8 cellular contexts compared by ENCODE assay signal in the genomic region with DNA sequence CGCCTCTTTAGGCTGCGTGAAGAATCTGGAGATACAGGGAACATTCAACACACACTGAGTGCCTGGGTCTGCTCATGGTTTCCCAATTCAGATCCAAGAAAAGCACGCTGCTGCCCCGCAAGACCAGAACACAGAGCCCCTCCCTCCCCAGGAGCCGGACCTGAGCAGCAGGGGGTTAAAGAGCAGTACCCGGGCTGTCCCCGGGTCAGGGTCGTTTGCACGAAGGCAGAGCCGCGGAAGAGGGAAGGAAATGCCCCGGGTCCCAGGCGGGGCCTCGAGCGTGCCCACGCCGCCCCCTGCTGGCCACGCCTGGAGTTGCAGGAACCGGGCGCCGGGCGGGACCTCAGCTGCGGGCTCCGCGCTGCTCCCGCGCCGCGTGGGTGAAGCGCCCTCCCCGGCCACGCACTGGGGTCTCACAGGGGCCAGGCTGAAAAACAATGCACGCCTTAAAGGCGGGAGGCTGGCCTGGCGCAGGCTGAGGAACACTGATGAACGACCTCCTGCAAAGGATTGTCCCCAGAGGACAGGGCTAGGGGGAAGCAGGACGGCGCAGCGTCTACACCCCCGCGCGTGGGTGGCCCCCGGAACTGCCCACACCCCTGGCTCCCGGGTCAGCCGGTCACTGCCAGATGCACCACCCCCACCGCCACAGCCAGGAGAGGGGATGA.
DNase-seq lines count a peak whose midpoint lies in the region; ATAC-seq and TF ChIP-seq lines count a peak whose summit lies in the region.

No MANE protein-coding gene starts in this region.

- peak; percentile 48 for DNase-seq in NCI-H2227 (lab: John Stamatoyannopoulos, UW; ENCODE audit: unreplicated experiment)
- DNase-seq in NCI-H2227 treated with DMSO at 0.1 percent for 48 hours (lab: John Stamatoyannopoulos, UW) = no peak
- DNase-seq in LoVo (ENCODE audit: low spot score) = peak; percentile 47
- DNase-seq in brain microvascular endothelial cell = peak; percentile 15
- peak; percentile 88 for DNase-seq in iPS-NIHi7 (ENCODE audit: extremely low spot score)
- DNase-seq in stimulated activated CD4-positive, alpha-beta T cell treated with anti-CD3 and anti-CD28 coated beads, Interleukin-12 subunit alpha, Interleukin-12 subunit beta, amount 100 ng/mL, for 4 hours = peak; percentile 69

- H3K27ac ChIP-seq in VCaP = peak overlapping the region; percentile 71
- no peak overlapping the region for H3K27ac ChIP-seq in brain microvascular endothelial cell

- in situ Hi-C loops in brain microvascular endothelial cell (cut with HindIII; ENCODE audit: low pct_ligation_motif_present, low sequenced_read_pairs) = loop anchor here (10.0 kb wide), 1 partner anchor 565 kb away; no protein-coding TSS in a partner anchor

- peak overlapping the region; percentile 43 for H3K4me3 ChIP-seq in brain microvascular endothelial cell (ENCODE audit: low read depth, low read length)

- TF ChIP-seq CTCF in VCaP (conservative IDR thresholded peaks at IDR 0.05) (peak; percentile 99), brain microvascular endothelial cell (IDR thresholded peaks at IDR 0.05; ENCODE audit: low read depth, low read length, missing control alignments) (peak; percentile 74)

- no peaks in the 10 kb centered on the region for H3K36me3 ChIP-seq in brain microvascular endothelial cell (replicated peaks)

- H3K27me3 ChIP-seq in brain microvascular endothelial cell (replicated peaks) = no peaks in the 10 kb centered on the region

- ATAC-seq in HG02852 (IDR thresholded peaks at IDR 0.05; ENCODE audit: unreplicated experiment) = no peak
